In genomic region chr2:121771976-121772742, GRCh38 we compare ENCODE assay signal across 13 cellular contexts. TPM values are rescaled to one million over a fixed set of nuclear protein-coding genes. Genes with fewer than 3 reads are reported as not detected.
DNase-seq lines count a peak whose midpoint lies in the region; ATAC-seq and TF ChIP-seq lines count a peak whose summit lies in the region.
"Had no signal": no experiment of that assay in that cellular context is flagged by ENCODE, and none has a peak within 500 bp of the region (broad histone marks: within the 10 kb centered on the region; RNA-seq: fewer than 3 reads in every experiment).

No MANE protein-coding gene starts in this region.

- ATAC-seq in HG02798 (IDR thresholded peaks at IDR 0.05; ENCODE audit: poor library complexity, unreplicated experiment) = no peak

- no peak overlapping the region for H3K4me3 ChIP-seq in smooth muscle cell
- H3K4me3 ChIP-seq: lung had no signal

- no peaks in the 10 kb centered on the region for H3K9me3 ChIP-seq in smooth muscle cell (replicated peaks; ENCODE audit: low read depth)

- H3K9me3 Mint-ChIP-seq in brain (no peaks in the 10 kb centered on the region), nephron progenitor cell (no peaks in the 10 kb centered on the region)
- H3K9me3 Mint-ChIP-seq: activated CD4-positive, alpha-beta memory T cell treated with anti-CD3 and anti-CD28 coated beads, Interleukin-2, amount 10 ng/mL, durations not matched to agents 7 days and 5 days had no signal

- DNase-seq in DMS 273 (lab: John Stamatoyannopoulos, UW; ENCODE audit: unreplicated experiment) = peak; percentile 92
- peak; percentile 54 for DNase-seq in NCI-H2171 (lab: John Stamatoyannopoulos, UW)
- DNase-seq in nephron progenitor cell = peak; percentile 8
- no peak for DNase-seq in smooth muscle cell (lab: John Stamatoyannopoulos, UW; ENCODE audit: unreplicated experiment)
- DNase-seq in NCI-H1436 treated with DMSO at 0.1 percent for 48 hours (lab: John Stamatoyannopoulos, UW) = no peak
- DNase-seq in Ammon's horn (ENCODE audit: low spot score) = no peak
- DNase-seq: activated CD4-positive, alpha-beta memory T cell treated with anti-CD3 and anti-CD28 coated beads, Interleukin-2, amount 10 ng/mL, durations not matched to agents 7 days and 5 days; activated naive CD4-positive, alpha-beta T cell treated with anti-CD3 and anti-CD28 coated beads, Interleukin-2, amount 50 U/mL, for 16 hours; head of caudate nucleus; NCI-H1436 had no signal

- H3K9ac ChIP-seq in smooth muscle cell (ENCODE audit: low read depth) = no peak overlapping the region

- no peaks in the 10 kb centered on the region for H4K20me1 ChIP-seq in smooth muscle cell (ENCODE audit: low read depth)

- H3K36me3 ChIP-seq in smooth muscle cell (ENCODE audit: low read depth) = no peaks in the 10 kb centered on the region

- H3K79me2 ChIP-seq in smooth muscle cell (ENCODE audit: low read depth) = no peaks in the 10 kb centered on the region

- 79% methylated on average over 6 of the region's 6 CpGs for WGBS in smooth muscle cell (ENCODE audit: low lambda C conversion rate)

- H3K36me3 Mint-ChIP-seq in brain = peaks cover 20% of the 10 kb centered on the region
- H3K36me3 Mint-ChIP-seq in nephron progenitor cell (ENCODE audit: low read depth) = peaks cover 9% of the 10 kb centered on the region

- TF ChIP-seq CTCF in brain (conservative IDR thresholded peaks at IDR 0.05) (no peak), nephron progenitor cell (IDR thresholded peaks at IDR 0.05) (no peak), smooth muscle cell (IDR thresholded peaks at IDR 0.05; ENCODE audit: borderline replicate concordance, insufficient read depth, poor library complexity, severe bottlenecking) (no peak)

- H2AFZ ChIP-seq in smooth muscle cell (ENCODE audit: low read depth) = no peak overlapping the region

- no peak overlapping the region for H3K27ac ChIP-seq in smooth muscle cell (ENCODE audit: low read depth)

- H3K4me2 ChIP-seq in smooth muscle cell = no peak overlapping the region

- H3K27me3 Mint-ChIP-seq in brain (no peaks in the 10 kb centered on the region), nephron progenitor cell (ENCODE audit: low read depth, poor library complexity) (peaks cover 9% of the 10 kb centered on the region)
- H3K27me3 Mint-ChIP-seq: activated CD4-positive, alpha-beta memory T cell treated with anti-CD3 and anti-CD28 coated beads, Interleukin-2, amount 10 ng/mL, durations not matched to agents 7 days and 5 days had no signal

- no peaks in the 10 kb centered on the region for H3K27me3 ChIP-seq in smooth muscle cell (ENCODE audit: low read depth)

- H3K4me1 Mint-ChIP-seq in brain = peaks cover 20% of the 10 kb centered on the region
- H3K4me1 Mint-ChIP-seq in nephron progenitor cell = peaks cover 45% of the 10 kb centered on the region

- H3K4me3 Mint-ChIP-seq in brain (no peak overlapping the region), nephron progenitor cell (no peak overlapping the region)
- H3K4me3 Mint-ChIP-seq: activated CD4-positive, alpha-beta memory T cell treated with anti-CD3 and anti-CD28 coated beads, Interleukin-2, amount 10 ng/mL, durations not matched to agents 7 days and 5 days had no signal

- peak overlapping the region in 4 of 5 experiments; percentile 13 to 62 (median 36) for H3K27ac Mint-ChIP-seq in brain
- H3K27ac Mint-ChIP-seq in nephron progenitor cell = peak overlapping the region; percentile 95
- H3K27ac Mint-ChIP-seq: activated CD4-positive, alpha-beta memory T cell treated with anti-CD3 and anti-CD28 coated beads, Interleukin-2, amount 10 ng/mL, durations not matched to agents 7 days and 5 days had no signal

- no peaks in the 10 kb centered on the region for H3F3A ChIP-seq in smooth muscle cell (ENCODE audit: low read depth)

- no peaks in the 10 kb centered on the region for H3K4me1 ChIP-seq in smooth muscle cell (ENCODE audit: low read depth)

RNA-seq across cellular contexts. Expression of gene TSN, which starts 16.7 kb away (rescaled TPM):
- polyA plus RNA-seq in brain (ENCODE audit: insufficient read depth, low read depth, low replicate concordance) (67.6 TPM), smooth muscle cell (43.8 and 47.3 TPM in 2 replicates)
- 53.1 and 61.8 TPM in 2 replicates for total RNA-seq in smooth muscle cell

RNA-seq across cellular contexts. Expression of gene NIFK, which starts 35.5 kb away (rescaled TPM):
- polyA plus RNA-seq in brain (ENCODE audit: insufficient read depth, low read depth, low replicate concordance) = 14.6 TPM
- total RNA-seq in smooth muscle cell = 28.0 and 92.5 TPM in 2 replicates
- polyA plus RNA-seq in smooth muscle cell = 43.6 and 45.1 TPM in 2 replicates

Comparison
In these comparisons a context has a peak if more than half of its experiments do, and no peak if none do; other contexts are left out.
1. DNase-seq: peak in DMS 273 (single experiment), NCI-H2171 (single experiment) and nephron progenitor cell (single experiment); none in smooth muscle cell (single experiment), NCI-H1436 treated with DMSO at 0.1 percent for 48 hours (single experiment) and Ammon's horn (single experiment).